In the genomic region with DNA sequence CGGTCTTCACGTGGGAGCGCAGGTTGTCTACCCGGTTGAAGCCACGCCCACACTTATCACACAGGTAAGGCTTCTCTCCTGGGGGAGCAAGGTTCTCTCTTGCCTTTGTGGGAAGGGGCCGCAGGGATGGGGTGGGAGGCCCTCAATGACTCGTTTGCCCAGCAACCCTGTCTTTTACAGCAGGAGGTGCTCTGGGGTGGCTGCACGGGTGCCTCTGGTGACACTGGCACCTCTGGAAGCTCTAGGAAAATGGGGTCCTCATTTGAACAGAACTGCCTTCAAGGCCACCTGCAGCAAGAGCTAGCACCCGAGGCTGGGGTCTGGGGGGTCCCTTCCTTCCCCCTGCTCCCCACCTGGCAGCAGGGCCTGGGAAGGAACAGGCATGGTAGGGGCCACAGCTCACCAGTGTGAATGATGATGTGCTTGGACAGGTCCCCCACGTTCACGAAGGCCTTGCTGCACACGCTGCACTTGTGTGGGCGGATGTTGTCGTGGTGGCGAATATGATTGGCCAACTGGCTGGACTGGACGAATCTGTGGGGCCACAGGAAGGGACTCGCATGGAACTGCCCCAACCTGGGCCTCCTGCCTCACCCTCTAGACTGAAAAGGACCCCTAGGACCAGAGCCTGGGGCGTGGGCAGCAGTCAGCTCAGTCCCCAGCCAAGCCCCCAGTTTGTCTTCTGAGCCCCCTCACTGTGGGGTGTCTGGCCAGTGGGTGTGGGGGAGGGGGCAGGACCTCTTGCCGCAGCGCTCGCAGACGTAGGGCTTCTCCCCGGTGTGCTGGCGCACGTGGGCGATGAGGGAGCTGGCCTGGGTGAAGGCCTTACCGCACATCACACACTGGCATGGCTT, we compare ENCODE assay signal across 27 cellular contexts. TPM values are rescaled to one million over a fixed set of nuclear protein-coding genes. Genes with fewer than 3 reads are reported as not detected.
DNase-seq lines count a peak whose midpoint lies in the region; ATAC-seq and TF ChIP-seq lines count a peak whose summit lies in the region.
"Had no signal": no experiment of that assay in that cellular context is flagged by ENCODE, and none has a peak within 500 bp of the region (broad histone marks: within the 10 kb centered on the region; RNA-seq: fewer than 3 reads in every experiment).

No MANE protein-coding gene starts in this region.

- H3K27ac Mint-ChIP-seq in activated naive CD4-positive, alpha-beta T cell treated with anti-CD3 and anti-CD28 coated beads for 36 hours = no peak overlapping the region
- peak overlapping the region; percentile 59 for H3K27ac Mint-ChIP-seq in stimulated activated memory B cell treated with anti-CD40 and anti-IgM and Interleukin-4, amounts not matched to agents 10 μg/mL and 1 μg/mL and 100 μg/mL, for 72 hours
- H3K27ac Mint-ChIP-seq: activated B cell treated with CpG ODN at 0.5 μM for 24 hours; activated CD4-positive, alpha-beta memory T cell treated with anti-CD3 and anti-CD28 coated beads for 36 hours; activated naive CD8-positive, alpha-beta T cell treated with anti-CD3 and anti-CD28 coated beads, Interleukin-2, amount 10 ng/mL, durations not matched to agents 7 days and 5 days had no signal

- TF ChIP-seq CTCF in HEK293 (tag by site-specific recombination; IDR thresholded peaks at IDR 0.05) (no peak), dorsolateral prefrontal cortex (IDR thresholded peaks at IDR 0.05 in 54 of 56, conservative IDR thresholded peaks at IDR 0.05 in 2 of 56; ENCODE audit: low read depth in 1 of 56, partially characterized antibody in 56 of 56) (no peak)

- H3K4me1 ChIP-seq in HEK293 (ENCODE audit: control insufficient read depth, insufficient read depth, low read length) = no peaks in the 10 kb centered on the region

- H3K9me3 Mint-ChIP-seq in activated naive CD4-positive, alpha-beta T cell treated with anti-CD3 and anti-CD28 coated beads for 36 hours = no peaks in the 10 kb centered on the region
- no peaks in the 10 kb centered on the region for H3K9me3 Mint-ChIP-seq in stimulated activated memory B cell treated with anti-CD40 and anti-IgM and Interleukin-4, amounts not matched to agents 10 μg/mL and 1 μg/mL and 100 μg/mL, for 72 hours
- H3K9me3 Mint-ChIP-seq: activated B cell treated with CpG ODN at 0.5 μM for 24 hours; activated CD4-positive, alpha-beta memory T cell treated with anti-CD3 and anti-CD28 coated beads for 36 hours; activated naive CD8-positive, alpha-beta T cell treated with anti-CD3 and anti-CD28 coated beads, Interleukin-2, amount 10 ng/mL, durations not matched to agents 7 days and 5 days; naive thymus-derived CD4-positive, alpha-beta T cell had no signal

- ATAC-seq in stimulated activated memory B cell treated with anti-CD40 and anti-IgM and Interleukin-4, amounts not matched to agents 10 μg/mL and 1 μg/mL and 100 μg/mL, for 72 hours = no peak
- no peak for ATAC-seq in stimulated activated naive CD8-positive, alpha-beta T cell treated with anti-CD3 and anti-CD28 coated beads, Interleukin-15, Interleukin-2, amounts not matched to agents 100 U/mL and 50 U/mL, for 24 hours
- no peak for ATAC-seq in HG03571 (IDR thresholded peaks at IDR 0.05; ENCODE audit: unreplicated experiment)
- ATAC-seq: HCT116; naive thymus-derived CD4-positive, alpha-beta T cell had no signal

- no peaks in the 10 kb centered on the region for H3K27me3 ChIP-seq in dorsolateral prefrontal cortex
- H3K27me3 ChIP-seq: suprapubic skin had no signal

- DNase-seq in activated naive CD4-positive, alpha-beta T cell treated with anti-CD3 and anti-CD28 coated beads for 36 hours = peak; percentile 4
- DNase-seq in activated naive CD4-positive, alpha-beta T cell treated with anti-CD3 and anti-CD28 coated beads, Interleukin-2, amount 50 U/mL, for 16 hours = no peak
- peak in 1 of 10 donors; percentile 15 for DNase-seq in dorsolateral prefrontal cortex
- DNase-seq in stimulated activated naive CD8-positive, alpha-beta T cell treated with anti-CD3 and anti-CD28 coated beads, Interleukin-15, Interleukin-2, amounts not matched to agents 100 U/mL and 50 U/mL, for 24 hours = no peak
- no peak for DNase-seq in iPS-NIHi7 (ENCODE audit: extremely low spot score)
- DNase-seq: activated B cell treated with CpG ODN at 0.5 μM for 24 hours; activated CD4-positive, alpha-beta memory T cell treated with anti-CD3 and anti-CD28 coated beads for 36 hours; activated naive CD8-positive, alpha-beta T cell treated with anti-CD3 and anti-CD28 coated beads, Interleukin-2, amount 10 ng/mL, durations not matched to agents 7 days and 5 days; central memory CD4-positive, alpha-beta T cell; dermis blood vessel endothelial cell; DMS53; GDM1; Kasumi-1; left ventricle myocardium inferior; NCI-H1436; NCI-H2081 treated with DMSO at 0.1 percent for 48 hours; NCI-H226; stimulated activated CD4-positive, alpha-beta T cell treated with anti-CD3 and anti-CD28 coated beads, Interleukin-2, amount 100 ng/mL, for 24 hours; T-helper 1 cell had no signal

- no peaks in the 10 kb centered on the region for H3K9me3 ChIP-seq in HEK293 (ENCODE audit: control insufficient read depth, insufficient read depth, low read depth, low read length)
- H3K9me3 ChIP-seq: left ventricle myocardium inferior, suprapubic skin had no signal

- H3K36me3 Mint-ChIP-seq in activated naive CD4-positive, alpha-beta T cell treated with anti-CD3 and anti-CD28 coated beads for 36 hours (ENCODE audit: low read depth) = peaks cover 10% of the 10 kb centered on the region
- H3K36me3 Mint-ChIP-seq in stimulated activated memory B cell treated with anti-CD40 and anti-IgM and Interleukin-4, amounts not matched to agents 10 μg/mL and 1 μg/mL and 100 μg/mL, for 72 hours = peaks cover 47% of the 10 kb centered on the region

- H3K4me1 Mint-ChIP-seq in activated naive CD4-positive, alpha-beta T cell treated with anti-CD3 and anti-CD28 coated beads for 36 hours (ENCODE audit: low read depth) = peaks cover 5% of the 10 kb centered on the region
- peaks cover 36% of the 10 kb centered on the region for H3K4me1 Mint-ChIP-seq in stimulated activated memory B cell treated with anti-CD40 and anti-IgM and Interleukin-4, amounts not matched to agents 10 μg/mL and 1 μg/mL and 100 μg/mL, for 72 hours
- H3K4me1 Mint-ChIP-seq: activated naive CD8-positive, alpha-beta T cell treated with anti-CD3 and anti-CD28 coated beads, Interleukin-2, amount 10 ng/mL, durations not matched to agents 7 days and 5 days had no signal

- peaks cover 0 to 99% of the 10 kb centered on the region in 2 experiments; a peak in 2 of 3 replicates for H3K36me3 ChIP-seq in HEK293 (ENCODE audit: control insufficient read depth in 2 of 2, insufficient read depth in 1 of 2, low read length in 2 of 2)

- intact Hi-C loops in activated naive CD4-positive, alpha-beta T cell treated with anti-CD3 and anti-CD28 coated beads for 36 hours (cut with micrococcal nuclease) = no loop called here
- intact Hi-C loops in dorsolateral prefrontal cortex (cut with DNase I) = no loop called here

- CTCF ChIA-PET in activated naive CD4-positive, alpha-beta T cell treated with anti-CD3 and anti-CD28 coated beads for 36 hours (lab: Charles Lee) = interaction anchor here (0.5 kb wide), 1 partner anchor 120 kb away, joined by 3 read pairs; no protein-coding TSS in a partner anchor
- CTCF ChIA-PET in HEK293 (lab: Yijun Ruan, JAX) = interaction anchor here (0.6 to 0.7 kb wide), 2 partner anchors 148 to 171 kb away, joined by 3 read pairs; no protein-coding TSS in a partner anchor

- no peak overlapping the region for H3K4me3 ChIP-seq in HEK293 (ENCODE audit: low read depth, low read length)
- no peak overlapping the region for H3K4me3 ChIP-seq in dorsolateral prefrontal cortex
- H3K4me3 ChIP-seq: left ventricle myocardium inferior, smooth muscle cell, suprapubic skin had no signal

- no peak overlapping the region for H3K27ac ChIP-seq in HEK293 (ENCODE audit: extremely low read depth, low read depth, low read length)
- peak overlapping the region in 43 of 59 donors; percentile 3 to 85 (median 64) for H3K27ac ChIP-seq in dorsolateral prefrontal cortex
- H3K27ac ChIP-seq: HL-60, left ventricle myocardium inferior, suprapubic skin had no signal

- POLR2A ChIA-PET in HEK293 (lab: Yijun Ruan, JAX) = interaction anchor here (0.6 kb wide), 2 partner anchors 14 to 175 kb away, joined by 4 read pairs; no protein-coding TSS in a partner anchor

- no peaks in the 10 kb centered on the region for H3K27me3 Mint-ChIP-seq in activated naive CD4-positive, alpha-beta T cell treated with anti-CD3 and anti-CD28 coated beads for 36 hours (ENCODE audit: low read depth)
- H3K27me3 Mint-ChIP-seq in stimulated activated memory B cell treated with anti-CD40 and anti-IgM and Interleukin-4, amounts not matched to agents 10 μg/mL and 1 μg/mL and 100 μg/mL, for 72 hours = no peaks in the 10 kb centered on the region
- H3K27me3 Mint-ChIP-seq: activated B cell treated with CpG ODN at 0.5 μM for 24 hours; activated CD4-positive, alpha-beta memory T cell treated with anti-CD3 and anti-CD28 coated beads for 36 hours; activated naive CD8-positive, alpha-beta T cell treated with anti-CD3 and anti-CD28 coated beads, Interleukin-2, amount 10 ng/mL, durations not matched to agents 7 days and 5 days; naive thymus-derived CD4-positive, alpha-beta T cell had no signal

- no peak overlapping the region for H3K4me3 Mint-ChIP-seq in activated naive CD4-positive, alpha-beta T cell treated with anti-CD3 and anti-CD28 coated beads for 36 hours
- no peak overlapping the region for H3K4me3 Mint-ChIP-seq in stimulated activated memory B cell treated with anti-CD40 and anti-IgM and Interleukin-4, amounts not matched to agents 10 μg/mL and 1 μg/mL and 100 μg/mL, for 72 hours
- H3K4me3 Mint-ChIP-seq: activated B cell treated with CpG ODN at 0.5 μM for 24 hours; activated CD4-positive, alpha-beta memory T cell treated with anti-CD3 and anti-CD28 coated beads for 36 hours; activated naive CD8-positive, alpha-beta T cell treated with anti-CD3 and anti-CD28 coated beads, Interleukin-2, amount 10 ng/mL, durations not matched to agents 7 days and 5 days; naive thymus-derived CD4-positive, alpha-beta T cell had no signal

TF ChIP-seq in HEK293, 187 proteins besides CTCF, POLR2A, EP300 and RAD21 (continues in another document):
- 0 out of 2 replicates have a peak, but pooled peaks have one; percentile 10 for TF ChIP-seq EGR2 (tag by site-specific recombination; IDR thresholded peaks at IDR 0.05; ENCODE audit: low read depth)
- peak; percentile 37 for TF ChIP-seq ZFHX2 (tag by site-specific recombination; conservative IDR thresholded peaks at IDR 0.05)
- no peak for TF ChIP-seq ZNF776 (tag by site-specific recombination; IDR thresholded peaks at IDR 0.05; ENCODE audit: borderline replicate concordance)

RNA-seq across cellular contexts. Expression of a gene that starts 33.0 kb away (rescaled TPM):
- 10 to 100 TPM; 34.8 to 37.5 TPM for total RNA-seq in activated naive CD4-positive, alpha-beta T cell treated with anti-CD3 and anti-CD28 coated beads for 36 hours
- 10 to 100 TPM; 29.3 to 71.4 (median 45.9) TPM for total RNA-seq in dorsolateral prefrontal cortex
